Comparison of ENCODE assay signal across 1 cellular context in genomic region chr11:102730036-102730815, GRCh38.
TF ChIP-seq lines count a peak whose summit lies in the region.

No MANE protein-coding gene starts in this region.

TF ChIP-seq in endothelial cell of umbilical vein, 7 proteins besides CTCF, POLR2A, EP300 and RAD21:
- TF ChIP-seq EZH2 (IDR thresholded peaks at IDR 0.05; ENCODE audit: borderline replicate concordance, low read depth, low read length, severe bottlenecking) (no peak), JUN (IDR thresholded peaks at IDR 0.05; ENCODE audit: borderline replicate concordance, insufficient read depth, insufficient read length, low read depth) (peak; percentile 62), GATA2 (IDR thresholded peaks at IDR 0.05; ENCODE audit: insufficient read depth, insufficient read length, low read depth, low read length) (peak; percentile 19), FOS (IDR thresholded peaks at IDR 0.05; ENCODE audit: borderline replicate concordance, insufficient read depth, low read length) (peak; percentile 40), MAX (IDR thresholded peaks at IDR 0.05; ENCODE audit: insufficient read depth, insufficient read length) (no peak), MYC (IDR thresholded peaks at IDR 0.05; ENCODE audit: low read depth, low read length) (no peak), POLR2AphosphoS5 (IDR thresholded peaks at IDR 0.05; ENCODE audit: insufficient read depth, low read depth, low read length) (peak; percentile 59)
